Comparison of ENCODE assay signal across 36 cellular contexts in the genomic region with DNA sequence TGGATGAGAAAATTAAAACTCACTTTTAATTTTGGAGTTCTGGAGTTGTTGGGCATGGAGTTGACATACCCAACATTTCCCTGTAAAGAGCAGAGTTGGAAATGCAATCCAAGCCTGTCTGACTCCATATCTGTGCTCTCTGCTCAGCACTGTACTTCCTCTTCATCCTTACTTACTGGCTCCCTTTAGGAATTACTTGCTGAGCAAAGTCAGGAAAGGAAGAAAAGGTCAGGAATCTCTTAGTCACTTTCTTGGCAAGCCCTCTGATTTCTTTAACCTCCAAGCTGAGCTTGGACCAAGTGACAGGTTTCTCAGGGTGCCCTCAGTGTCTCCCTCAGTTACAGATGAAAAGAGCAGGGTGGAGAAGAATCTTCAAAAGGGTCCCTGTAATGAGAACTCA.
A peak's percentile ranks its signal among the peaks of the same experiment; 100 is the strongest.
DNase-seq lines count a peak whose midpoint lies in the region; ATAC-seq, FAIRE-seq and TF ChIP-seq lines count a peak whose summit lies in the region.
"Had no signal": no experiment of that assay in that cellular context is flagged by ENCODE, and none has a peak within 500 bp of the region (broad histone marks: within the 10 kb centered on the region; RNA-seq: fewer than 3 reads in every experiment).

No MANE protein-coding gene starts in this region.

- no peaks in the 10 kb centered on the region for H3K79me2 ChIP-seq in PC-3 (ENCODE audit: low read length)
- H3K79me2 ChIP-seq in H1 (ENCODE audit: control insufficient read depth in 1 of 2, insufficient read depth in 2 of 2, low read length in 2 of 2), result no peaks in the 10 kb centered on the region

- no peak overlapping the region for H3K14ac ChIP-seq in H1 (ENCODE audit: insufficient read length)

- H4K20me1 ChIP-seq in PC-3 (ENCODE audit: low read length) (no peaks in the 10 kb centered on the region), H1 (replicated peaks in 1 of 2; ENCODE audit: control insufficient read depth in 1 of 2, insufficient read depth in 2 of 2, low read length in 2 of 2) (no peaks in the 10 kb centered on the region)
- H4K20me1 ChIP-seq: BLaER1; BLaER1 treated with 17β-estradiol and CSF1 and Interleukin-3, amounts not matched to agents 10 nM and 100 nM had no signal

- H3K9ac ChIP-seq in PC-3 (ENCODE audit: low read length) (no peak overlapping the region), H1 (replicated peaks in 1 of 4; ENCODE audit: extremely low read depth in 1 of 4, low read depth in 3 of 4, low read length in 3 of 4) (no peak overlapping the region)
- H3K9ac ChIP-seq: BLaER1; BLaER1 treated with 17β-estradiol and CSF1 and Interleukin-3, amounts not matched to agents 10 nM and 100 nM had no signal

- H3K4me2 ChIP-seq in PC-3 (ENCODE audit: low read length), result no peak overlapping the region
- no peak overlapping the region for H3K4me2 ChIP-seq in H1 (ENCODE audit: insufficient read depth in 1 of 2, low read depth in 2 of 2, low read length in 2 of 2)
- H3K4me2 ChIP-seq: A549; BLaER1; BLaER1 treated with 17β-estradiol and CSF1 and Interleukin-3, amounts not matched to agents 10 nM and 100 nM had no signal

- no peak overlapping the region for H2BK5ac ChIP-seq in H1 (ENCODE audit: low read depth, low read length)

- no peaks in the 10 kb centered on the region for H3K36me3 Mint-ChIP-seq in MCF 10A (ENCODE audit: insufficient read depth, unreplicated experiment)
- H3K36me3 Mint-ChIP-seq: CD14-positive monocyte; CD4-positive, alpha-beta memory T cell; CD4-positive, CD25-positive, alpha-beta regulatory T cell; CD8-positive, alpha-beta memory T cell; CD8-positive, alpha-beta T cell had no signal

- no peak for TF ChIP-seq POLR2A in breast epithelium (IDR thresholded peaks at IDR 0.05)
- TF ChIP-seq POLR2A in H1 (IDR thresholded peaks at IDR 0.05; ENCODE audit: control extremely low read depth in 1 of 2, low read depth in 2 of 2, low read length in 2 of 2), result no peak

- H3K27me3 Mint-ChIP-seq in MCF 10A (ENCODE audit: insufficient read depth, unreplicated experiment), result no peaks in the 10 kb centered on the region
- H3K27me3 Mint-ChIP-seq: B cell; CD4-positive, alpha-beta memory T cell; CD4-positive, alpha-beta T cell; CD4-positive, CD25-positive, alpha-beta regulatory T cell; CD8-positive, alpha-beta memory T cell had no signal

- no peak overlapping the region for H3K56ac ChIP-seq in H1 (replicated peaks; ENCODE audit: insufficient read length, low read depth, low read length)

- H2AFZ ChIP-seq in PC-3 (ENCODE audit: low read length), result no peak overlapping the region
- H2AFZ ChIP-seq in H1 (ENCODE audit: low read length), result no peak overlapping the region

- no peak overlapping the region for H2BK12ac ChIP-seq in H1 (ENCODE audit: low read depth, low read length)

- no TSS peak for BruUV-seq in MCF 10A (replicated peaks; lab: Mats Ljungman, UMichigan)
- no TSS peak for BruUV-seq in PC-3 (replicated peaks; lab: Mats Ljungman, UMichigan)

- no peak for TF ChIP-seq CTCF in MCF 10A (IDR thresholded peaks at IDR 0.05; ENCODE audit: unreplicated experiment)
- TF ChIP-seq CTCF in breast epithelium (IDR thresholded peaks at IDR 0.05), result no peak
- no peak for TF ChIP-seq CTCF in PC-3 (conservative IDR thresholded peaks at IDR 0.05; ENCODE audit: low read depth, low read length)
- TF ChIP-seq CTCF in H1 (IDR thresholded peaks at IDR 0.05; ENCODE audit: control extremely low read depth in 1 of 3, insufficient read depth in 1 of 3, low read depth in 1 of 3, low read length in 3 of 3), result no peak

- TF ChIP-seq RAD21 in H1 (IDR thresholded peaks at IDR 0.05 in 1 of 2, conservative IDR thresholded peaks at IDR 0.05 in 1 of 2; ENCODE audit: low read depth in 2 of 2, low read length in 2 of 2), result no peak

- H2BK120ac ChIP-seq in H1 (replicated peaks; ENCODE audit: low read depth, low read length), result no peak overlapping the region

- H3K23me2 ChIP-seq in H1 (ENCODE audit: low read depth, low read length), result no peaks in the 10 kb centered on the region

- H3K27me3 ChIP-seq in breast epithelium (peaks cover 0 to 30% of the 10 kb centered on the region in 2 donors), PC-3 (ENCODE audit: low read length) (no peaks in the 10 kb centered on the region), H1 (replicated peaks in 1 of 4; ENCODE audit: control insufficient read depth in 3 of 4, extremely low read depth in 1 of 4, insufficient read depth in 3 of 4, low read length in 3 of 4) (no peaks in the 10 kb centered on the region)
- H3K27me3 ChIP-seq: BE2C had no signal

- no peak overlapping the region for H3K18ac ChIP-seq in H1 (ENCODE audit: extremely low read depth, low read length)

- H2AK5ac ChIP-seq in H1 (ENCODE audit: low read depth, low read length), result no peak overlapping the region

- H3K4me1 Mint-ChIP-seq in MCF 10A (ENCODE audit: insufficient read depth, unreplicated experiment), result no peaks in the 10 kb centered on the region
- H3K4me1 Mint-ChIP-seq: B cell; CD14-positive monocyte; CD4-positive, alpha-beta memory T cell; CD4-positive, CD25-positive, alpha-beta regulatory T cell; CD8-positive, alpha-beta memory T cell had no signal

- ATAC-seq in PC-3, result peak; percentile 71
- ATAC-seq: A549; CD8-positive, alpha-beta T cell had no signal

- no peak for TF ChIP-seq EP300 in H1 (IDR thresholded peaks at IDR 0.05; ENCODE audit: borderline replicate concordance in 1 of 2, low read depth in 2 of 2, low read length in 2 of 2)

- H3K4me3 ChIP-seq in breast epithelium, result no peak overlapping the region
- no peak overlapping the region for H3K4me3 ChIP-seq in PC-3 (ENCODE audit: low read length)
- no peak overlapping the region for H3K4me3 ChIP-seq in H1 (ENCODE audit: extremely low read depth in 1 of 4, insufficient read depth in 2 of 4, low read depth in 3 of 4, low read length in 4 of 4)
- H3K4me3 ChIP-seq: A549; BLaER1; BLaER1 treated with 17β-estradiol and CSF1 and Interleukin-3, amounts not matched to agents 10 nM and 100 nM had no signal

- H3K9me3 Mint-ChIP-seq in MCF 10A (ENCODE audit: unreplicated experiment), result no peaks in the 10 kb centered on the region
- H3K9me3 Mint-ChIP-seq: CD4-positive, alpha-beta T cell; CD8-positive, alpha-beta T cell had no signal

- H2BK20ac ChIP-seq in H1 (ENCODE audit: low read length), result no peak overlapping the region

- H3K4ac ChIP-seq in H1 (replicated peaks; ENCODE audit: insufficient read length, low read depth, low read length), result no peak overlapping the region

- H3K23ac ChIP-seq in H1 (ENCODE audit: insufficient read length), result no peak overlapping the region

- H4K8ac ChIP-seq in H1 (ENCODE audit: extremely low read depth, insufficient read depth, low read length), result no peak overlapping the region

- CTCF ChIA-PET in MCF 10A (lab: Yijun Ruan, JAX) (no interaction called here), PC-3 (lab: Charles Lee) (no interaction called here), H1 (lab: Charles Lee; ENCODE audit: partially characterized antibody) (no interaction called here)

- H3K27ac ChIP-seq in breast epithelium (no peak overlapping the region), PC-3 (ENCODE audit: low read length) (no peak overlapping the region), H1 (ENCODE audit: low read depth, low read length) (no peak overlapping the region)
- H3K27ac ChIP-seq: 22Rv1; A549; BLaER1; BLaER1 treated with 17β-estradiol and CSF1 and Interleukin-3, amounts not matched to agents 10 nM and 100 nM; C4-2B had no signal

- H3F3A ChIP-seq in PC-3 (ENCODE audit: low read length, unreplicated experiment), result no peaks in the 10 kb centered on the region

- H3K79me1 ChIP-seq in H1 (ENCODE audit: low read depth, low read length), result no peaks in the 10 kb centered on the region

- H3K4me3 Mint-ChIP-seq in MCF 10A (ENCODE audit: unreplicated experiment), result no peak overlapping the region
- H3K4me3 Mint-ChIP-seq: B cell; CD14-positive monocyte; CD4-positive, alpha-beta memory T cell; CD4-positive, alpha-beta T cell; CD4-positive, CD25-positive, alpha-beta regulatory T cell; CD8-positive, alpha-beta memory T cell; CD8-positive, alpha-beta T cell had no signal

- FAIRE-seq in H1 (lab: Jason Lieb, UNC), result peak; percentile 13
- FAIRE-seq: A204.1, A549, D721Med had no signal

- no peaks in the 10 kb centered on the region for H3K9me2 ChIP-seq in PC-3 (replicated peaks; ENCODE audit: low read length)

- peak; percentile 4 for DNase-seq in MCF 10A (ENCODE audit: unreplicated experiment)
- no peak for DNase-seq in breast epithelium (ENCODE audit: low spot score in 2 of 2)
- peak; percentile 32 for DNase-seq in HT1080 (ENCODE audit: low read depth)
- DNase-seq in PC-3, result peak; percentile 53
- no peak for DNase-seq in H1 (ENCODE audit: low read depth in 1 of 2, low spot score in 2 of 2)
- DNase-seq in COLO829 (ENCODE audit: low spot score), result no peak
- DNase-seq in NCI-H128 (lab: John Stamatoyannopoulos, UW; ENCODE audit: unreplicated experiment), result no peak
- no peak for DNase-seq in 8988T
- DNase-seq: ACHN; AML-193; BE2C; C1 segment of cervical spinal cord; Caco-2; Calu3; CD4-positive, alpha-beta memory T cell; CD4-positive, alpha-beta T cell; CD4-positive, CD25-positive, alpha-beta regulatory T cell; CD8-positive, alpha-beta memory T cell; CD8-positive, alpha-beta T cell; COR-L47; DMS 273 treated with DMSO at 0.1 percent for 48 hours; DMS153; DMS53; DMS79; DMS79 treated with DMSO at 0.1 percent for 48 hours; DND-41; EL had no signal

- H3K36me3 ChIP-seq in breast epithelium (no peaks in the 10 kb centered on the region), PC-3 (ENCODE audit: low read depth, low read length) (no peaks in the 10 kb centered on the region), H1 (ENCODE audit: control insufficient read depth in 2 of 4, insufficient read depth in 4 of 4, low read length in 3 of 4) (no peaks in the 10 kb centered on the region)
- H3K36me3 ChIP-seq: BE2C; BLaER1; BLaER1 treated with 17β-estradiol and CSF1 and Interleukin-3, amounts not matched to agents 10 nM and 100 nM had no signal

- H4K5ac ChIP-seq in H1 (ENCODE audit: insufficient read length, low read depth, low read length), result no peak overlapping the region

- no peak overlapping the region for H3K27ac Mint-ChIP-seq in MCF 10A (ENCODE audit: low read depth, unreplicated experiment)
- H3K27ac Mint-ChIP-seq: B cell; CD14-positive monocyte; CD4-positive, alpha-beta memory T cell; CD4-positive, alpha-beta T cell; CD4-positive, CD25-positive, alpha-beta regulatory T cell; CD8-positive, alpha-beta memory T cell; CD8-positive, alpha-beta T cell had no signal

- intact Hi-C loops in MCF 10A (cut with micrococcal nuclease) (no loop called here), breast epithelium (cut with DNase I; ENCODE audit: low total_unique reads) (no loop called here), PC-3 (cut with micrococcal nuclease) (no loop called here)

- POLR2A ChIA-PET in MCF 10A (lab: Yijun Ruan, JAX) (no interaction called here), PC-3 (lab: Charles Lee; ENCODE audit: unreplicated experiment) (no interaction called here), H1 (lab: Charles Lee; ENCODE audit: partially characterized antibody) (no interaction called here)

- H3K4me1 ChIP-seq in breast epithelium, result no peaks in the 10 kb centered on the region
- H3K4me1 ChIP-seq in PC-3 (ENCODE audit: insufficient read depth, low read length), result peaks cover 10% of the 10 kb centered on the region; the same call in 1 of the 2 replicates
- H3K4me1 ChIP-seq in H1 (replicated peaks in 1 of 4; ENCODE audit: control insufficient read depth in 3 of 4, insufficient read depth in 4 of 4, low read length in 3 of 4), result no peaks in the 10 kb centered on the region
- H3K4me1 ChIP-seq: A549; BE2C; BLaER1; BLaER1 treated with 17β-estradiol and CSF1 and Interleukin-3, amounts not matched to agents 10 nM and 100 nM; Caco-2 had no signal

- H4K91ac ChIP-seq in H1 (replicated peaks; ENCODE audit: insufficient read length, low read length), result no peak overlapping the region

- H3K9me3 ChIP-seq in breast epithelium (no peaks in the 10 kb centered on the region), PC-3 (ENCODE audit: low read length) (no peaks in the 10 kb centered on the region), H1 (ENCODE audit: insufficient read depth in 2 of 2, low read depth in 1 of 2, low read length in 1 of 2) (no peaks in the 10 kb centered on the region)
- H3K9me3 ChIP-seq: A549; BE2C; BLaER1; BLaER1 treated with 17β-estradiol and CSF1 and Interleukin-3, amounts not matched to agents 10 nM and 100 nM; Caco-2 had no signal

- no peak overlapping the region for H2BK15ac ChIP-seq in H1 (ENCODE audit: low read length)

Comparison
In these comparisons a context has a peak if more than half of its experiments do, and no peak if none do; other contexts are left out.
1. DNase-seq: peak in MCF 10A (single experiment), HT1080 (single experiment) and PC-3 (single experiment); none in breast epithelium (0 of 2), H1 (0 of 2), COLO829 (single experiment), NCI-H128 (single experiment) and 8988T (single experiment).